21 cellular contexts compared by ENCODE assay signal in the genomic region with DNA sequence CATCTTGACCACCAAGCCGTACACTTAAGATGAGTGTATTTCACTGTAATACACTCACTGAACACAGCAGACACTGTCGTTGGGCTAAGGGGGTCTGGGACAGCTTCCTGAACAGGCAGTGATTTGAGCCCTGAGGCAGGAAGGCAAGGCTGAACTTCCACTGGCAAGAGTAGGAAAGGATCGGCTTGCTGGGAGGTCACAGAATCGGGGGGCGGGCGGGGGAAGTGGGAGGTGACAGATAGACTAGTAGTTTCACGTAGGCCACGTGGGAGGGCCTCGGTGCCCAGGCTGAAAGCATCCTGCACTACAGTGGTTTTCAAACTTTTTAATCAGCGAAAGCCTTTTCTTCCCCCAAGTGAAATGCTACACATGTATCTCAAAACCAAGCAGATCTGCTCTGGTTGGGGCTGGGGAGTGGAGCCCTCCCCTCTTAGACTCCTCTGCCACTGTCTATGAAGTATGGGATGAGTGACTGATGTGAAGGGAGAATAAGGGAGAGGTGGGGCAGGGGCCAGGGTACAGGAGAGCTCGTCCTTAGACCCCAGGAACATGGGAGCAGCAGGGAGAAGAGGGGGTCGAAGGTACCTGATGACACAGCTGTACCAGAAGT. TPM values are rescaled to one million over a fixed set of nuclear protein-coding genes. Genes with fewer than 3 reads are reported as not detected.
DNase-seq lines count a peak whose midpoint lies in the region; ATAC-seq and TF ChIP-seq lines count a peak whose summit lies in the region.
"Had no signal": no experiment of that assay in that cellular context is flagged by ENCODE, and none has a peak within 500 bp of the region (broad histone marks: within the 10 kb centered on the region; RNA-seq: fewer than 3 reads in every experiment).

No MANE protein-coding gene starts in this region.

- H3K9me3 ChIP-seq in right atrium auricular region, result no peaks in the 10 kb centered on the region
- peaks cover 0 to 8% (median 0%) of the 10 kb centered on the region in 11 donors for H3K9me3 ChIP-seq in heart right ventricle
- no peaks in the 10 kb centered on the region for H3K9me3 ChIP-seq in testis
- H3K9me3 ChIP-seq: BLaER1, SJCRH30 had no signal

- intact Hi-C loops in heart right ventricle (cut with DNase I), result no loop called here
- intact Hi-C loops in lower leg skin (cut with DNase I; ENCODE audit: low total_unique reads), result no loop called here
- intact Hi-C loops in testis (cut with DNase I; ENCODE audit: low total_unique reads), result no loop called here

- TF ChIP-seq POLR2A in lower leg skin (IDR thresholded peaks at IDR 0.05) (no peak), testis (IDR thresholded peaks at IDR 0.05) (no peak)

- H3K36me3 ChIP-seq in right atrium auricular region (no peaks in the 10 kb centered on the region), heart right ventricle (no peaks in the 10 kb centered on the region), testis (ENCODE audit: low read depth, missing control alignments) (no peaks in the 10 kb centered on the region)
- H3K36me3 ChIP-seq: BLaER1, SJCRH30 had no signal

- peaks cover 72% of the 10 kb centered on the region for H3K27me3 Mint-ChIP-seq in activated T-cell treated with anti-CD3 and anti-CD28 coated beads, Interleukin-2, amount 50 U/mL, for 24 hours

- no peaks in the 10 kb centered on the region for H3K36me3 Mint-ChIP-seq in activated T-cell treated with anti-CD3 and anti-CD28 coated beads, Interleukin-2, amount 50 U/mL, for 24 hours (ENCODE audit: low read depth)
- H3K36me3 Mint-ChIP-seq: IgD-negative memory B cell had no signal

- H3K27ac ChIP-seq in right atrium auricular region (no peak overlapping the region), heart right ventricle (no peak overlapping the region), testis (no peak overlapping the region)
- H3K27ac ChIP-seq: BLaER1, HL-60, KMS-11, PC-9, SJCRH30 had no signal

- WGBS in heart right ventricle, 2 donors, result 81 to 82% methylated on average over 12 of the region's 12 CpGs
- WGBS in lower leg skin, 2 donors, result 69 to 71% methylated on average over 12 of the region's 12 CpGs
- 89 to 90% methylated on average over 12 of the region's 12 CpGs for WGBS in testis, 2 donors

- no peaks in the 10 kb centered on the region for H3K9me3 Mint-ChIP-seq in activated T-cell treated with anti-CD3 and anti-CD28 coated beads, Interleukin-2, amount 50 U/mL, for 24 hours
- H3K9me3 Mint-ChIP-seq: CD4-positive, alpha-beta T cell had no signal

- H3K27ac Mint-ChIP-seq in activated T-cell treated with anti-CD3 and anti-CD28 coated beads, Interleukin-2, amount 50 U/mL, for 24 hours, result no peak overlapping the region
- H3K27ac Mint-ChIP-seq: CD4-positive, alpha-beta T cell; GM23338; IgD-negative memory B cell had no signal

- H3K4me1 ChIP-seq in right atrium auricular region (no peaks in the 10 kb centered on the region), heart right ventricle (no peaks in the 10 kb centered on the region), testis (no peaks in the 10 kb centered on the region)
- H3K4me1 ChIP-seq: BLaER1 had no signal

- no peak overlapping the region for H3K4me3 Mint-ChIP-seq in activated T-cell treated with anti-CD3 and anti-CD28 coated beads, Interleukin-2, amount 50 U/mL, for 24 hours
- H3K4me3 Mint-ChIP-seq: CD4-positive, alpha-beta T cell; GM23338; IgD-negative memory B cell had no signal

- no peak for ATAC-seq in heart right ventricle
- ATAC-seq: Right ventricle myocardium inferior had no signal

- DNase-seq in right atrium auricular region (ENCODE audit: low spot score), result peak; percentile 32
- DNase-seq in heart right ventricle, result no peak
- DNase-seq in lower leg skin (ENCODE audit: low spot score in 2 of 2), result peak; percentile 14 to 78
- DNase-seq in testis, result peak; percentile 8
- no peak for DNase-seq in activated T-cell treated with anti-CD3 and anti-CD28 coated beads, Interleukin-2, amount 50 U/mL, for 24 hours
- DNase-seq in NCI-H2081 (lab: John Stamatoyannopoulos, UW), result no peak
- DNase-seq in NCI-H446 treated with DMSO at 0.1 percent for 48 hours (lab: John Stamatoyannopoulos, UW), result no peak
- DNase-seq: CD4-positive, alpha-beta T cell; DMS53; HCEC 1CT; MM.1S; NCI-H2029; NCI-H526 treated with DMSO at 0.1 percent for 48 hours; PC-9; SJCRH30 had no signal

- TF ChIP-seq CTCF in right atrium auricular region (IDR thresholded peaks at IDR 0.05) (no peak), heart right ventricle (IDR thresholded peaks at IDR 0.05) (no peak), lower leg skin (IDR thresholded peaks at IDR 0.05) (no peak), testis (IDR thresholded peaks at IDR 0.05) (no peak)

- H3K4me1 Mint-ChIP-seq in activated T-cell treated with anti-CD3 and anti-CD28 coated beads, Interleukin-2, amount 50 U/mL, for 24 hours (ENCODE audit: low read depth), result no peaks in the 10 kb centered on the region
- H3K4me1 Mint-ChIP-seq: IgD-negative memory B cell had no signal

- H3K4me3 ChIP-seq in right atrium auricular region, result no peak overlapping the region
- H3K4me3 ChIP-seq in heart right ventricle, result no peak overlapping the region
- no peak overlapping the region for H3K4me3 ChIP-seq in lower leg skin (ENCODE audit: low read depth, poor library complexity, severe bottlenecking)
- H3K4me3 ChIP-seq in testis, result no peak overlapping the region
- H3K4me3 ChIP-seq: BLaER1, GM23338, PC-9, SJCRH30 had no signal

- no peaks in the 10 kb centered on the region for H3K27me3 ChIP-seq in right atrium auricular region
- H3K27me3 ChIP-seq in heart right ventricle, result no peaks in the 10 kb centered on the region
- H3K27me3 ChIP-seq in testis, result no peaks in the 10 kb centered on the region
- H3K27me3 ChIP-seq: BLaER1, SJCRH30 had no signal

RNA-seq across cellular contexts. Expression of gene PARD6G, which starts 8.6 kb away (rescaled TPM):
- 1 to 10 TPM; 1.9 to 2.8 TPM for total RNA-seq in right atrium auricular region
- 1 to 10 TPM; 1.2 to 3.8 (median 2.6) TPM for total RNA-seq in heart right ventricle
- 1 to 10 TPM in 1 of 2 donors, under 1 TPM in 1; 0.77 to 2.9 TPM for polyA plus RNA-seq in heart right ventricle
- 100 to 1,000 TPM in 2 of 4 donors, 10 to 100 TPM in 2; 89.6 to 122 (median 101) TPM for total RNA-seq in lower leg skin
- total RNA-seq in testis, result 1 to 10 TPM; 5.3 to 7.5 TPM
- polyA plus RNA-seq in testis (ENCODE audit: insufficient read depth, low read depth, low replicate concordance), result 3.0 TPM
- polyA plus RNA-seq: IgD-negative memory B cell had no signal

Comparison
In these comparisons a context has a peak if more than half of its experiments do, and no peak if none do; other contexts are left out.
1. DNase-seq: peak in right atrium auricular region (single experiment), lower leg skin (2 of 2) and testis (single experiment); none in heart right ventricle (0 of 2), activated T-cell treated with anti-CD3 and anti-CD28 coated beads, Interleukin-2, amount 50 U/mL, for 24 hours (single experiment), NCI-H2081 (0 of 2) and NCI-H446 treated with DMSO at 0.1 percent for 48 hours (single experiment).
2. RNA of gene PARD6G, which starts 8.6 kb away (total RNA-seq): 89.6 to 122 TPM in lower leg skin; 5.3 to 7.5 TPM in testis, 1.9 to 2.8 TPM in right atrium auricular region and 1.2 to 3.8 TPM in heart right ventricle; every median in the first group is over 10 times any median in the second.